In the genomic region with DNA sequence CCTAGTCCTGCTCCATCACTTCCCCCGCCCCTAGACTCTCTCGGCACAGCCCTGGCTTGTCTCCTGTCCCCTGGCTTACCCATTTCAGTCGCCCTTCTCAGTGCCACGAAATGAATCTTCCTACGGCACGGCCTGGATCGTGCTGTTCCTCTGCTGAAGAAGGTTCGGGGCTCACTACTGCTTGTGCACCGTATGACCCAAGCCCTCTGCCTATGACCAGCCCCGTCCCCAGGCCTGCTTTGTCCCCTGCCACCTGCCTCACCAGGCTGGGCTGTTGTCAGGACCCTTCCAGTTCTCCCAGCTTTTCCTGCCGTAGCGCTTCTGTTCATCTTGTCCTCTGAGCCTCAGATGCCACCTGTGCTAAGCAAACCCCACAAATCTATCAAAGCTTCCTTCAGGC, we compare ENCODE assay signal across 19 cellular contexts. TPM values are rescaled to one million over a fixed set of nuclear protein-coding genes. Genes with fewer than 3 reads are reported as not detected.
DNase-seq lines count a peak whose midpoint lies in the region; ATAC-seq and TF ChIP-seq lines count a peak whose summit lies in the region.
"Had no signal": no experiment of that assay in that cellular context is flagged by ENCODE, and none has a peak within 500 bp of the region (broad histone marks: within the 10 kb centered on the region; RNA-seq: fewer than 3 reads in every experiment).

No MANE protein-coding gene starts in this region.

- no peaks in the 10 kb centered on the region for H3K79me2 ChIP-seq in hepatocyte

- H3K4me3 Mint-ChIP-seq in natural killer cell treated with Interleukin-12 subunit alpha and Interleukin-12 subunit beta and Interleukin-15 and Interleukin-18, amount 100 ng/mL, for 72 hours: no peak overlapping the region
- no peak overlapping the region for H3K4me3 Mint-ChIP-seq in natural killer cell
- no peak overlapping the region for H3K4me3 Mint-ChIP-seq in stimulated activated effector memory CD8-positive, alpha-beta T cell treated with anti-CD3 and anti-CD28 coated beads, Interleukin-12 subunit alpha, Interleukin-12 subunit beta, amount 100 ng/mL, for 72 hours
- H3K4me3 Mint-ChIP-seq: B cell; CD4-positive, CD25-positive, alpha-beta regulatory T cell; CD8-positive, alpha-beta memory T cell had no signal

- no peak overlapping the region for H3K4ac ChIP-seq in mesenchymal stem cell (ENCODE audit: low read depth in 1 of 2, low read length in 2 of 2)

- H3K23ac ChIP-seq in mesenchymal stem cell (ENCODE audit: low read length in 2 of 2): no peak overlapping the region

- no peaks in the 10 kb centered on the region for H3K79me1 ChIP-seq in mesenchymal stem cell (replicated peaks; ENCODE audit: low read length, poor library complexity, severe bottlenecking)

- H2BK12ac ChIP-seq in mesenchymal stem cell (ENCODE audit: low read length in 2 of 2): no peak overlapping the region

- no peaks in the 10 kb centered on the region for H3K4me1 Mint-ChIP-seq in natural killer cell treated with Interleukin-12 subunit alpha and Interleukin-12 subunit beta and Interleukin-15 and Interleukin-18, amount 100 ng/mL, for 72 hours (ENCODE audit: low read depth in 2 of 2)
- H3K4me1 Mint-ChIP-seq in natural killer cell: no peaks in the 10 kb centered on the region
- H3K4me1 Mint-ChIP-seq in stimulated activated effector memory CD8-positive, alpha-beta T cell treated with anti-CD3 and anti-CD28 coated beads, Interleukin-12 subunit alpha, Interleukin-12 subunit beta, amount 100 ng/mL, for 72 hours: no peaks in the 10 kb centered on the region
- H3K4me1 Mint-ChIP-seq: CD8-positive, alpha-beta memory T cell had no signal

- DNase-seq in natural killer cell treated with Interleukin-12 subunit alpha and Interleukin-12 subunit beta and Interleukin-15 and Interleukin-18, amount 100 ng/mL, for 72 hours (ENCODE audit: low spot score): peak; percentile 28
- no peak for DNase-seq in natural killer cell
- DNase-seq in mesenteric fat pad (ENCODE audit: low spot score): peak; percentile 73
- no peak for DNase-seq in stimulated activated effector memory CD8-positive, alpha-beta T cell treated with anti-CD3 and anti-CD28 coated beads, Interleukin-12 subunit alpha, Interleukin-12 subunit beta, amount 100 ng/mL, for 72 hours (ENCODE audit: low spot score in 2 of 2)
- no peak for DNase-seq in C1 segment of cervical spinal cord (lab: John Stamatoyannopoulos, UW)
- DNase-seq in mesenchymal stem cell: no peak
- DNase-seq in hepatocyte (ENCODE audit: low spot score): no peak
- DNase-seq: CD4-positive, CD25-positive, alpha-beta regulatory T cell; CD8-positive, alpha-beta memory T cell; COR-L47; DMS 273 treated with DMSO at 0.1 percent for 48 hours; DMS53; DND-41; EL had no signal

- no peaks in the 10 kb centered on the region for H3K9me3 ChIP-seq in mesenchymal stem cell (ENCODE audit: control insufficient read depth, low read length)
- no peaks in the 10 kb centered on the region for H3K9me3 ChIP-seq in hepatocyte (ENCODE audit: low read depth)
- H3K9me3 ChIP-seq: BLaER1 treated with 17β-estradiol and CSF1 and Interleukin-3, amounts not matched to agents 10 nM and 100 nM; HAP-1 had no signal

- H3K4me1 ChIP-seq in mesenchymal stem cell (ENCODE audit: control insufficient read depth, insufficient read depth, low read depth, low read length) (peaks cover 3% of the 10 kb centered on the region), hepatocyte (ENCODE audit: insufficient read depth) (peaks cover 3% of the 10 kb centered on the region)
- H3K4me1 ChIP-seq: HAP-1 had no signal

- H3K27ac Mint-ChIP-seq in natural killer cell treated with Interleukin-12 subunit alpha and Interleukin-12 subunit beta and Interleukin-15 and Interleukin-18, amount 100 ng/mL, for 72 hours: no peak overlapping the region
- H3K27ac Mint-ChIP-seq in natural killer cell: no peak overlapping the region
- no peak overlapping the region for H3K27ac Mint-ChIP-seq in stimulated activated effector memory CD8-positive, alpha-beta T cell treated with anti-CD3 and anti-CD28 coated beads, Interleukin-12 subunit alpha, Interleukin-12 subunit beta, amount 100 ng/mL, for 72 hours
- H3K27ac Mint-ChIP-seq: B cell had no signal

- H3K36me3 ChIP-seq in mesenchymal stem cell (ENCODE audit: control insufficient read depth in 1 of 2, insufficient read depth in 2 of 2, low read depth in 1 of 2, low read length in 2 of 2) (no peaks in the 10 kb centered on the region), hepatocyte (replicated peaks; ENCODE audit: insufficient read depth, low read depth) (no peaks in the 10 kb centered on the region)
- H3K36me3 ChIP-seq: BLaER1 treated with 17β-estradiol and CSF1 and Interleukin-3, amounts not matched to agents 10 nM and 100 nM; HAP-1 had no signal

- H2AFZ ChIP-seq in mesenchymal stem cell (ENCODE audit: low read depth, low read length) (no peak overlapping the region), hepatocyte (no peak overlapping the region)

- no peak overlapping the region for H2AK5ac ChIP-seq in mesenchymal stem cell (ENCODE audit: low read length, severe bottlenecking)

- no peaks in the 10 kb centered on the region for H3K9me2 ChIP-seq in hepatocyte (replicated peaks; ENCODE audit: insufficient read depth)

- ATAC-seq in natural killer cell treated with Interleukin-12 subunit alpha and Interleukin-12 subunit beta and Interleukin-15 and Interleukin-18, amount 100 ng/mL, for 72 hours: no peak
- no peak for ATAC-seq in natural killer cell
- peak; percentile 24 for ATAC-seq in stimulated activated effector memory CD8-positive, alpha-beta T cell treated with anti-CD3 and anti-CD28 coated beads, Interleukin-12 subunit alpha, Interleukin-12 subunit beta, amount 100 ng/mL, for 72 hours
- ATAC-seq: GM12878, HepG2 had no signal

- H3K27me3 Mint-ChIP-seq in natural killer cell treated with Interleukin-12 subunit alpha and Interleukin-12 subunit beta and Interleukin-15 and Interleukin-18, amount 100 ng/mL, for 72 hours: no peaks in the 10 kb centered on the region
- no peaks in the 10 kb centered on the region for H3K27me3 Mint-ChIP-seq in natural killer cell (ENCODE audit: low read depth in 2 of 2)

- no peak overlapping the region for H2BK120ac ChIP-seq in mesenchymal stem cell (ENCODE audit: low read depth, low read length)

- no peak overlapping the region for H3K4me3 ChIP-seq in mesenchymal stem cell (ENCODE audit: insufficient read depth in 1 of 2, low read depth in 1 of 2, low read length in 2 of 2)
- no peak overlapping the region for H3K4me3 ChIP-seq in hepatocyte
- H3K4me3 ChIP-seq: BLaER1 treated with 17β-estradiol and CSF1 and Interleukin-3, amounts not matched to agents 10 nM and 100 nM; GM12878; HAP-1 had no signal

- no peaks in the 10 kb centered on the region for H4K20me1 ChIP-seq in hepatocyte (ENCODE audit: insufficient read depth, poor library complexity, severe bottlenecking)
- H4K20me1 ChIP-seq: BLaER1 treated with 17β-estradiol and CSF1 and Interleukin-3, amounts not matched to agents 10 nM and 100 nM had no signal

- H3K14ac ChIP-seq in mesenchymal stem cell (ENCODE audit: low read length in 2 of 2): no peak overlapping the region

- 96% methylated on average over 12 of the region's 12 CpGs for WGBS in mesenchymal stem cell
- WGBS in hepatocyte (ENCODE audit: low lambda C conversion rate, missing lambda C conversion rate): 94% methylated on average over 12 of the region's 12 CpGs

- intact Hi-C loops in natural killer cell (cut with micrococcal nuclease): no loop called here

- TF ChIP-seq CTCF in natural killer cell (IDR thresholded peaks at IDR 0.05): no peak
- no peak for TF ChIP-seq CTCF in hepatocyte (IDR thresholded peaks at IDR 0.05; ENCODE audit: poor library complexity)

- H3K27ac ChIP-seq in mesenchymal stem cell (ENCODE audit: low read length, poor library complexity, severe bottlenecking): no peak overlapping the region
- H3K27ac ChIP-seq in hepatocyte: no peak overlapping the region
- H3K27ac ChIP-seq: BLaER1 treated with 17β-estradiol and CSF1 and Interleukin-3, amounts not matched to agents 10 nM and 100 nM had no signal

- H3K18ac ChIP-seq in mesenchymal stem cell (ENCODE audit: low read depth in 1 of 2, low read length in 2 of 2): no peak overlapping the region

- H4K8ac ChIP-seq in mesenchymal stem cell (ENCODE audit: low read length): no peak overlapping the region

- no peak overlapping the region for H2BK5ac ChIP-seq in mesenchymal stem cell (ENCODE audit: low read depth, low read length, poor library complexity, severe bottlenecking)

- H2BK15ac ChIP-seq in mesenchymal stem cell (ENCODE audit: low read depth, poor library complexity, severe bottlenecking): no peak overlapping the region

- H3K27me3 ChIP-seq in mesenchymal stem cell (ENCODE audit: control insufficient read depth in 1 of 2, insufficient read depth in 1 of 2, low read length in 2 of 2) (no peaks in the 10 kb centered on the region), hepatocyte (no peaks in the 10 kb centered on the region)
- H3K27me3 ChIP-seq: BLaER1 treated with 17β-estradiol and CSF1 and Interleukin-3, amounts not matched to agents 10 nM and 100 nM had no signal

- no peaks in the 10 kb centered on the region for H3K9me3 Mint-ChIP-seq in natural killer cell treated with Interleukin-12 subunit alpha and Interleukin-12 subunit beta and Interleukin-15 and Interleukin-18, amount 100 ng/mL, for 72 hours
- H3K9me3 Mint-ChIP-seq in natural killer cell: no peaks in the 10 kb centered on the region
- no peaks in the 10 kb centered on the region for H3K9me3 Mint-ChIP-seq in stimulated activated effector memory CD8-positive, alpha-beta T cell treated with anti-CD3 and anti-CD28 coated beads, Interleukin-12 subunit alpha, Interleukin-12 subunit beta, amount 100 ng/mL, for 72 hours
- H3K9me3 Mint-ChIP-seq: CD4-positive, CD25-positive, alpha-beta regulatory T cell; CD8-positive, alpha-beta memory T cell had no signal

- no peak overlapping the region for H3K9ac ChIP-seq in mesenchymal stem cell (ENCODE audit: low read length)
- H3K9ac ChIP-seq: BLaER1 treated with 17β-estradiol and CSF1 and Interleukin-3, amounts not matched to agents 10 nM and 100 nM had no signal

- H3K4me2 ChIP-seq in mesenchymal stem cell (ENCODE audit: low read length, poor library complexity, severe bottlenecking) (no peak overlapping the region), hepatocyte (no peak overlapping the region)

- no peak overlapping the region for H4K91ac ChIP-seq in mesenchymal stem cell (ENCODE audit: low read length)

- no peaks in the 10 kb centered on the region for H3K36me3 Mint-ChIP-seq in natural killer cell treated with Interleukin-12 subunit alpha and Interleukin-12 subunit beta and Interleukin-15 and Interleukin-18, amount 100 ng/mL, for 72 hours
- H3K36me3 Mint-ChIP-seq in natural killer cell: no peaks in the 10 kb centered on the region
- H3K36me3 Mint-ChIP-seq in stimulated activated effector memory CD8-positive, alpha-beta T cell treated with anti-CD3 and anti-CD28 coated beads, Interleukin-12 subunit alpha, Interleukin-12 subunit beta, amount 100 ng/mL, for 72 hours: no peaks in the 10 kb centered on the region
- H3K36me3 Mint-ChIP-seq: CD4-positive, CD25-positive, alpha-beta regulatory T cell; CD8-positive, alpha-beta memory T cell had no signal

RNA-seq across cellular contexts. Expression of a gene that starts 13.9 kb away (rescaled TPM):
- 10 to 100 TPM; 19.3 to 25.7 TPM for total RNA-seq in natural killer cell treated with Interleukin-12 subunit alpha and Interleukin-12 subunit beta and Interleukin-15 and Interleukin-18, amount 100 ng/mL, for 72 hours
- 100 to 1,000 TPM in 2 of 3 donors, 10 to 100 TPM in 1; 99.4 to 132 (median 110) TPM for total RNA-seq in natural killer cell
- total RNA-seq in mesenteric fat pad: 43.9 TPM
- 30.3 TPM for polyA plus RNA-seq in mesenchymal stem cell (2013, experiment 1 of 2)
- polyA plus RNA-seq in mesenchymal stem cell (2013, experiment 2 of 2): 31.8 TPM
- total RNA-seq in hepatocyte: 83.1 and 85.3 TPM in 2 replicates
- polyA plus RNA-seq in hepatocyte: 56.6 and 70.1 TPM in 2 replicates

RNA-seq across cellular contexts. Expression of a gene that starts 43.0 kb away (rescaled TPM):
- total RNA-seq in natural killer cell treated with Interleukin-12 subunit alpha and Interleukin-12 subunit beta and Interleukin-15 and Interleukin-18, amount 100 ng/mL, for 72 hours: 10 to 100 TPM; 45.5 to 54.7 TPM
- total RNA-seq in natural killer cell (100 to 1,000 TPM in 2 of 3 donors, 10 to 100 TPM in 1; 98.3 to 110 (median 105) TPM), mesenteric fat pad (30.5 TPM), hepatocyte (28.5 and 59.3 TPM in 2 replicates)
- 20.5 TPM for polyA plus RNA-seq in mesenchymal stem cell (2013, experiment 1 of 2)
- polyA plus RNA-seq in mesenchymal stem cell (2013, experiment 2 of 2): 21.7 TPM
- 45.5 and 52.7 TPM in 2 replicates for polyA plus RNA-seq in hepatocyte

Comparison
In these comparisons a context has a peak if more than half of its experiments do, and no peak if none do; other contexts are left out.
1. DNase-seq: peak in natural killer cell treated with Interleukin-12 subunit alpha and Interleukin-12 subunit beta and Interleukin-15 and Interleukin-18, amount 100 ng/mL, for 72 hours (single experiment) and mesenteric fat pad (single experiment); none in natural killer cell (single experiment), stimulated activated effector memory CD8-positive, alpha-beta T cell treated with anti-CD3 and anti-CD28 coated beads, Interleukin-12 subunit alpha, Interleukin-12 subunit beta, amount 100 ng/mL, for 72 hours (0 of 2), C1 segment of cervical spinal cord (0 of 14), mesenchymal stem cell (single experiment) and hepatocyte (single experiment).